Comparison of ENCODE assay signal across 1 cellular context in genomic region chr11:86135319-86135714, GRCh38.
TF ChIP-seq lines count a peak whose summit lies in the region.

No MANE protein-coding gene starts in this region.

TF ChIP-seq in K562, 482 proteins besides CTCF, POLR2A, EP300 and RAD21 (continued from another document):
- TF ChIP-seq MGA (IDR thresholded peaks at IDR 0.05) (0 out of 2 replicates have a peak, but pooled peaks have one; percentile 29), KDM5B (IDR thresholded peaks at IDR 0.05; ENCODE audit: insufficient replicate concordance, low read depth, low read length) (no peak), KDM1A (IDR thresholded peaks at IDR 0.05) (peak in 1 of 2 experiments; percentile 23; a peak in 1 of 4 replicates)
TF ChIP-seq in K562: peak in this region for 6.
